In genomic region chr16:75236736-75237397, GRCh38 we compare ENCODE assay signal across 22 cellular contexts. TPM values are rescaled to one million over a fixed set of nuclear protein-coding genes. Genes with fewer than 3 reads are reported as not detected.
DNase-seq lines count a peak whose midpoint lies in the region; ATAC-seq and TF ChIP-seq lines count a peak whose summit lies in the region.
"Had no signal": no experiment of that assay in that cellular context is flagged by ENCODE, and none has a peak within 500 bp of the region (broad histone marks: within the 10 kb centered on the region; RNA-seq: fewer than 3 reads in every experiment).

No MANE protein-coding gene starts in this region.

- no peaks in the 10 kb centered on the region for H3K27me3 ChIP-seq in mesenchymal stem cell (ENCODE audit: control insufficient read depth in 1 of 2, insufficient read depth in 1 of 2, low read length in 2 of 2)
- H3K27me3 ChIP-seq: adrenal gland had no signal

- H3K4me3 Mint-ChIP-seq in HFFc6: no peak overlapping the region
- H3K4me3 Mint-ChIP-seq in brain: no peak overlapping the region
- H3K4me3 Mint-ChIP-seq: activated T-helper 17 cell treated with anti-CD3 and anti-CD28 coated beads, Interleukin-2, amount 50 U/mL, for 72 hours; endodermal cell had no signal

- peak overlapping the region; percentile 90 for H3K9ac ChIP-seq in mesenchymal stem cell (ENCODE audit: low read length)

- no peaks in the 10 kb centered on the region for H3K79me1 ChIP-seq in mesenchymal stem cell (replicated peaks; ENCODE audit: low read length, poor library complexity, severe bottlenecking)

- peaks cover 81% of the 10 kb centered on the region for H3K4me1 ChIP-seq in mesenchymal stem cell (ENCODE audit: control insufficient read depth, insufficient read depth, low read depth, low read length)
- H3K4me1 ChIP-seq: HAP-1 had no signal

- H2AFZ ChIP-seq in mesenchymal stem cell (ENCODE audit: low read depth, low read length): no peak overlapping the region

- H3K36me3 Mint-ChIP-seq in HFFc6 (ENCODE audit: low read depth): peaks cover 31% of the 10 kb centered on the region
- H3K36me3 Mint-ChIP-seq in brain: peaks cover 34% of the 10 kb centered on the region

- no peak overlapping the region for H3K14ac ChIP-seq in mesenchymal stem cell (ENCODE audit: low read length in 2 of 2)

- 95% methylated on average over 28 of the region's 28 CpGs for WGBS in mesenchymal stem cell

- H3K27ac Mint-ChIP-seq in HFFc6 (peak overlapping the region; percentile 69), brain (peak overlapping the region in 4 of 5 experiments; percentile 78 to 87 (median 84))
- H3K27ac Mint-ChIP-seq: activated T-helper 17 cell treated with anti-CD3 and anti-CD28 coated beads, Interleukin-2, amount 50 U/mL, for 72 hours; endodermal cell had no signal

- no peaks in the 10 kb centered on the region for H3K9me3 ChIP-seq in mesenchymal stem cell (ENCODE audit: control insufficient read depth, low read length)
- H3K9me3 ChIP-seq: adrenal gland, HAP-1 had no signal

- H3K4me3 ChIP-seq in mesenchymal stem cell (ENCODE audit: insufficient read depth in 1 of 2, low read depth in 1 of 2, low read length in 2 of 2): no peak overlapping the region
- H3K4me3 ChIP-seq: adrenal gland, HAP-1 had no signal

- no peak overlapping the region for H2BK120ac ChIP-seq in mesenchymal stem cell (ENCODE audit: low read depth, low read length)

- no peak overlapping the region for H4K91ac ChIP-seq in mesenchymal stem cell (ENCODE audit: low read length)

- peaks cover 65 to 91% of the 10 kb centered on the region in 2 experiments for H3K36me3 ChIP-seq in mesenchymal stem cell (ENCODE audit: control insufficient read depth in 1 of 2, insufficient read depth in 2 of 2, low read depth in 1 of 2, low read length in 2 of 2)

- H3K4me1 Mint-ChIP-seq in HFFc6 (ENCODE audit: low read depth): peaks cover 48% of the 10 kb centered on the region
- peaks cover 35% of the 10 kb centered on the region for H3K4me1 Mint-ChIP-seq in brain
- H3K4me1 Mint-ChIP-seq: endodermal cell had no signal

- H4K8ac ChIP-seq in mesenchymal stem cell (ENCODE audit: low read length): no peak overlapping the region

- H3K27ac ChIP-seq in mesenchymal stem cell (ENCODE audit: low read length, poor library complexity, severe bottlenecking) (peak overlapping the region; percentile 89), substantia nigra (ENCODE audit: low read depth, low read length, poor library complexity, severe bottlenecking) (peak overlapping the region; percentile 100)

- H2BK5ac ChIP-seq in mesenchymal stem cell (ENCODE audit: low read depth, low read length, poor library complexity, severe bottlenecking): no peak overlapping the region

- H3K27me3 Mint-ChIP-seq in HFFc6 (ENCODE audit: insufficient read depth) (peaks cover 13% of the 10 kb centered on the region), brain (peaks cover 2% of the 10 kb centered on the region)
- H3K27me3 Mint-ChIP-seq: activated T-helper 17 cell treated with anti-CD3 and anti-CD28 coated beads, Interleukin-2, amount 50 U/mL, for 72 hours had no signal

- H3K23ac ChIP-seq in mesenchymal stem cell (ENCODE audit: low read length in 2 of 2): no peak overlapping the region

- H2AK5ac ChIP-seq in mesenchymal stem cell (ENCODE audit: low read length, severe bottlenecking): peak overlapping the region; percentile 73

- H3K4ac ChIP-seq in mesenchymal stem cell (ENCODE audit: low read depth in 1 of 2, low read length in 2 of 2): no peak overlapping the region

- ATAC-seq in HG02759 (IDR thresholded peaks at IDR 0.05; ENCODE audit: unreplicated experiment): no peak

- no peak overlapping the region for H3K18ac ChIP-seq in mesenchymal stem cell (ENCODE audit: low read depth in 1 of 2, low read length in 2 of 2)

- H3K9me3 Mint-ChIP-seq in HFFc6 (peaks cover 4% of the 10 kb centered on the region), brain (no peaks in the 10 kb centered on the region)
- H3K9me3 Mint-ChIP-seq: activated T-helper 17 cell treated with anti-CD3 and anti-CD28 coated beads, Interleukin-2, amount 50 U/mL, for 72 hours; endodermal cell had no signal

- H3K4me2 ChIP-seq in mesenchymal stem cell (ENCODE audit: low read length, poor library complexity, severe bottlenecking): no peak overlapping the region

- no peak overlapping the region for H2BK15ac ChIP-seq in mesenchymal stem cell (ENCODE audit: low read depth, poor library complexity, severe bottlenecking)

- DNase-seq in HFFc6: no peak
- DNase-seq in mesenchymal stem cell: no peak
- no peak for DNase-seq in substantia nigra (lab: John Stamatoyannopoulos, UW)
- DNase-seq in NCI-H187 (lab: John Stamatoyannopoulos, UW): no peak
- no peak for DNase-seq in effector CD4-positive, alpha-beta T cell
- DNase-seq: activated CD4-positive, CD25-positive, alpha-beta regulatory T cell treated with anti-CD3 and anti-CD28 coated beads, Interleukin-2, amount 50 U/mL, for 72 hours; cerebellar nuclear complex; COR-L47; EL; endodermal cell; KG1; kidney glomerular epithelial cell; NCI-H2029 treated with DMSO at 0.1 percent for 48 hours; NCI-H510A; retina; stimulated activated naive CD4-positive, alpha-beta T cell treated with Interleukin-2 at 50 U/mL for 16 hours had no signal

- H2BK12ac ChIP-seq in mesenchymal stem cell (ENCODE audit: low read length in 2 of 2): no peak overlapping the region

- no peak for TF ChIP-seq CTCF in HFFc6 (IDR thresholded peaks at IDR 0.05)
- TF ChIP-seq CTCF in brain (conservative IDR thresholded peaks at IDR 0.05): no peak

RNA-seq across cellular contexts. Expression of gene BCAR1, which starts 14.6 kb away (rescaled TPM):
- total RNA-seq in HFFc6 (2021; fragmentation: NEBNext Ultra II Directional; extraction: Animal tissue kit (Norgen Biotek cat#: 25700)): 100 to 1,000 TPM; 126 to 148 (median 130) TPM
- polyA plus RNA-seq in brain (ENCODE audit: insufficient read depth, low read depth, low replicate concordance): 76.8 TPM
- polyA plus RNA-seq in mesenchymal stem cell (2013, experiment 1 of 2): 169 TPM
- 176 TPM for polyA plus RNA-seq in mesenchymal stem cell (2013, experiment 2 of 2)

RNA-seq across cellular contexts. Expression of gene CTRB1, which starts 18.1 kb away (rescaled TPM):
- total RNA-seq in HFFc6 (2021; fragmentation: NEBNext Ultra II Directional; extraction: Animal tissue kit (Norgen Biotek cat#: 25700)): not detected
- polyA plus RNA-seq in brain (ENCODE audit: insufficient read depth, low read depth, low replicate concordance): not detected
- not detected for polyA plus RNA-seq in mesenchymal stem cell (2013, experiment 1 of 2)
- not detected for polyA plus RNA-seq in mesenchymal stem cell (2013, experiment 2 of 2)
- total RNA-seq: activated T-helper 17 cell treated with anti-CD3 and anti-CD28 coated beads, Interleukin-2, amount 50 U/mL, for 72 hours; endodermal cell; OCI-LY7 had no signal

RNA-seq across cellular contexts. Expression of gene CTRB2, which starts 29.9 kb away (rescaled TPM):
- total RNA-seq in HFFc6 (2021; fragmentation: NEBNext Ultra II Directional; extraction: Animal tissue kit (Norgen Biotek cat#: 25700)): not detected
- polyA plus RNA-seq in brain (ENCODE audit: insufficient read depth, low read depth, low replicate concordance): not detected
- not detected for polyA plus RNA-seq in mesenchymal stem cell (2013, experiment 1 of 2)
- not detected for polyA plus RNA-seq in mesenchymal stem cell (2013, experiment 2 of 2)
- total RNA-seq: activated T-helper 17 cell treated with anti-CD3 and anti-CD28 coated beads, Interleukin-2, amount 50 U/mL, for 72 hours; endodermal cell; OCI-LY7 had no signal
